In the genomic region with DNA sequence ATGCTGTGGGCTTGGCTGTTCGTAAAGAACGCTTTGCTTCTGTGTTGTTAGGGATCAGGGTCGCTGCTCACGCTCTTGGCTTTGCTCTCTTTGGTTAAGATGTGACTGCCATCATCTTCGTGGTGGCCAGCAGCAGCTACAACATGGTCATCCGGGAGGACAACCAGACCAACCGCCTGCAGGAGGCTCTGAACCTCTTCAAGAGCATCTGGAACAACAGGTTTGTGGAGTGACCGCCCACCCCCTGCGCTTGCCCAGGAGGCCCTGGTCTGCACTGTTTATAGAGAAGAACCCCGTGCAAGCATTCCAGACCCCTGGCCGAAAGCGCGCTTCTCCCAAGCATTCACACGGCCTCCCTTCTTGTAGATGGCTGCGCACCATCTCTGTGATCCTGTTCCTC, we compare ENCODE assay signal across 16 cellular contexts. TPM values are rescaled to one million over a fixed set of nuclear protein-coding genes. Genes with fewer than 3 reads are reported as not detected.
DNase-seq lines count a peak whose midpoint lies in the region; ATAC-seq and TF ChIP-seq lines count a peak whose summit lies in the region.
"Had no signal": no experiment of that assay in that cellular context is flagged by ENCODE, and none has a peak within 500 bp of the region (broad histone marks: within the 10 kb centered on the region; RNA-seq: fewer than 3 reads in every experiment).

No MANE protein-coding gene starts in this region.

- no peak overlapping the region for H3K4me3 Mint-ChIP-seq in GM23338
- peak overlapping the region; percentile 59 for H3K4me3 Mint-ChIP-seq in endothelial cell (ENCODE audit: unreplicated experiment)

- H3K4me1 Mint-ChIP-seq in GM23338 (no peaks in the 10 kb centered on the region; the same call in 2 of the 3 replicates), endothelial cell (ENCODE audit: unreplicated experiment) (peaks cover 42% of the 10 kb centered on the region)

- DNase-seq in heart right ventricle: no peak
- no peak for DNase-seq in Right ventricle myocardium superior
- no peak for DNase-seq in GM23338 (ENCODE audit: low spot score)
- DNase-seq in endothelial cell (ENCODE audit: low spot score): no peak
- DNase-seq in testis: no peak
- no peak for DNase-seq in HT-29 (ENCODE audit: low spot score)
- DNase-seq: DMS153, KG1, NCI-H1048, NCI-H2081 treated with DMSO at 0.1 percent for 48 hours, NCI-H510A, NCI-H774, PC-9 had no signal

- peaks cover 8% of the 10 kb centered on the region; the same call in 1 of the 2 replicates for H3K79me2 ChIP-seq in GM23338 (replicated peaks; ENCODE audit: insufficient read depth)

- H3K27me3 ChIP-seq in heart right ventricle (no peaks in the 10 kb centered on the region), GM23338 (ENCODE audit: insufficient read depth) (no peaks in the 10 kb centered on the region), testis (no peaks in the 10 kb centered on the region)

- ATAC-seq in heart right ventricle: no peak
- ATAC-seq in Right ventricle myocardium superior (ENCODE audit: poor library complexity): no peak
- ATAC-seq in GM23338: no peak
- no peak for ATAC-seq in HG03457 (IDR thresholded peaks at IDR 0.05; ENCODE audit: unreplicated experiment)
- ATAC-seq in HG02610 (IDR thresholded peaks at IDR 0.05; ENCODE audit: unreplicated experiment): no peak
- ATAC-seq: HCT116 had no signal

- no peak overlapping the region for H2AFZ ChIP-seq in GM23338
- H2AFZ ChIP-seq: PC-9 had no signal

- no peak overlapping the region for H3K27ac Mint-ChIP-seq in GM23338
- H3K27ac Mint-ChIP-seq in endothelial cell (ENCODE audit: unreplicated experiment): peak overlapping the region; percentile 70

- 95 to 97% methylated on average over 15 of the region's 15 CpGs for WGBS in heart right ventricle, 2 donors
- 96% methylated on average over 15 of the region's 15 CpGs for WGBS in testis, 2 donors

- intact Hi-C loops in heart right ventricle (cut with DNase I): loop anchor here in 4 of 10 donors (5.0 kb wide), 2 partner anchors 73 to 123 kb away; partner anchors contain the start of genes ATP5F1E (in 3 of the 4) and NELFCD (in 1 of the 4)
- intact Hi-C loops in Right ventricle myocardium superior (cut with DNase I): loop anchor here (5.0 kb wide), 1 partner anchor 73 kb away; the partner anchor contains the start of gene NELFCD
- intact Hi-C loops in testis (cut with DNase I; ENCODE audit: low total_unique reads): no loop called here

- H3K27ac ChIP-seq in heart right ventricle (peak overlapping the region in 6 of 10 donors; percentile 50 to 93 (median 86)), GM23338 (ENCODE audit: low read depth) (peak overlapping the region; percentile 60; the same call in 1 of the 2 replicates), testis (peak overlapping the region; percentile 20 to 90)
- H3K27ac ChIP-seq: PC-9 had no signal

- H3K9me3 ChIP-seq in heart right ventricle (no peaks in the 10 kb centered on the region), testis (no peaks in the 10 kb centered on the region)

- no peak for TF ChIP-seq POLR2A in testis (IDR thresholded peaks at IDR 0.05)

- H3K9me3 Mint-ChIP-seq in GM23338 (no peaks in the 10 kb centered on the region), endothelial cell (ENCODE audit: unreplicated experiment) (no peaks in the 10 kb centered on the region)

- H3K4me2 ChIP-seq in GM23338: no peak overlapping the region
- H3K4me2 ChIP-seq: PC-9 had no signal

- H4K20me1 ChIP-seq in GM23338 (replicated peaks; ENCODE audit: insufficient read depth): peaks cover 16% of the 10 kb centered on the region; the same call in 1 of the 2 replicates

- peaks cover 31% of the 10 kb centered on the region for H3F3A ChIP-seq in GM23338 (replicated peaks; ENCODE audit: low read depth)

- TF ChIP-seq CTCF in heart right ventricle (IDR thresholded peaks at IDR 0.05): no peak
- no peak for TF ChIP-seq CTCF in GM23338 (conservative IDR thresholded peaks at IDR 0.05; ENCODE audit: low read depth in 2 of 2)
- TF ChIP-seq CTCF in endothelial cell (IDR thresholded peaks at IDR 0.05; ENCODE audit: unreplicated experiment): no peak
- no peak for TF ChIP-seq CTCF in testis (IDR thresholded peaks at IDR 0.05)

- H3K4me3 ChIP-seq in heart right ventricle: no peak overlapping the region
- no peak overlapping the region for H3K4me3 ChIP-seq in GM23338
- H3K4me3 ChIP-seq in testis: no peak overlapping the region
- H3K4me3 ChIP-seq: PC-9 had no signal

- H3K9me2 ChIP-seq in GM23338 (ENCODE audit: insufficient read depth): no peaks in the 10 kb centered on the region

- H3K27me3 Mint-ChIP-seq in GM23338 (ENCODE audit: insufficient read depth, low read depth, poor library complexity) (peaks cover 7% of the 10 kb centered on the region), endothelial cell (ENCODE audit: unreplicated experiment) (peaks cover 4% of the 10 kb centered on the region)

- H3K36me3 ChIP-seq in heart right ventricle (peaks cover 0 to 74% (median 51%) of the 10 kb centered on the region in 9 donors), GM23338 (ENCODE audit: insufficient read depth) (peaks cover 68% of the 10 kb centered on the region), testis (ENCODE audit: low read depth, missing control alignments) (no peaks in the 10 kb centered on the region)

- H3K4me1 ChIP-seq in heart right ventricle: peaks cover 16 to 56% (median 44%) of the 10 kb centered on the region in 9 donors
- no peaks in the 10 kb centered on the region for H3K4me1 ChIP-seq in GM23338 (ENCODE audit: insufficient read depth)
- peaks cover 33% of the 10 kb centered on the region for H3K4me1 ChIP-seq in testis

- H3K36me3 Mint-ChIP-seq in GM23338 (ENCODE audit: low read depth) (peaks cover 79% of the 10 kb centered on the region), endothelial cell (ENCODE audit: low read depth, unreplicated experiment) (peaks cover 61% of the 10 kb centered on the region)

TF ChIP-seq in GM23338, 12 proteins besides CTCF, POLR2A, EP300 and RAD21:
- TF ChIP-seq STAT1 (IDR thresholded peaks at IDR 0.05; ENCODE audit: unreplicated experiment) (no peak), NANOG (IDR thresholded peaks at IDR 0.05; ENCODE audit: borderline replicate concordance) (no peak), CREB1 (CRISPR knock-in tag; IDR thresholded peaks at IDR 0.05; ENCODE audit: low read depth) (no peak), POLR2AphosphoS5 (IDR thresholded peaks at IDR 0.05; ENCODE audit: low read depth) (no peak), ZNF331 (CRISPR knock-in tag; IDR thresholded peaks at IDR 0.05; ENCODE audit: low read depth) (no peak), EZH2 (IDR thresholded peaks at IDR 0.05; ENCODE audit: low read depth, unreplicated experiment) (no peak), JUNB (IDR thresholded peaks at IDR 0.05; ENCODE audit: unreplicated experiment) (no peak), ZNF114 (CRISPR knock-in tag; IDR thresholded peaks at IDR 0.05) (no peak), EZH2phosphoT487 (IDR thresholded peaks at IDR 0.05; ENCODE audit: unreplicated experiment) (no peak)
- TF ChIP-seq, protein P1, sequence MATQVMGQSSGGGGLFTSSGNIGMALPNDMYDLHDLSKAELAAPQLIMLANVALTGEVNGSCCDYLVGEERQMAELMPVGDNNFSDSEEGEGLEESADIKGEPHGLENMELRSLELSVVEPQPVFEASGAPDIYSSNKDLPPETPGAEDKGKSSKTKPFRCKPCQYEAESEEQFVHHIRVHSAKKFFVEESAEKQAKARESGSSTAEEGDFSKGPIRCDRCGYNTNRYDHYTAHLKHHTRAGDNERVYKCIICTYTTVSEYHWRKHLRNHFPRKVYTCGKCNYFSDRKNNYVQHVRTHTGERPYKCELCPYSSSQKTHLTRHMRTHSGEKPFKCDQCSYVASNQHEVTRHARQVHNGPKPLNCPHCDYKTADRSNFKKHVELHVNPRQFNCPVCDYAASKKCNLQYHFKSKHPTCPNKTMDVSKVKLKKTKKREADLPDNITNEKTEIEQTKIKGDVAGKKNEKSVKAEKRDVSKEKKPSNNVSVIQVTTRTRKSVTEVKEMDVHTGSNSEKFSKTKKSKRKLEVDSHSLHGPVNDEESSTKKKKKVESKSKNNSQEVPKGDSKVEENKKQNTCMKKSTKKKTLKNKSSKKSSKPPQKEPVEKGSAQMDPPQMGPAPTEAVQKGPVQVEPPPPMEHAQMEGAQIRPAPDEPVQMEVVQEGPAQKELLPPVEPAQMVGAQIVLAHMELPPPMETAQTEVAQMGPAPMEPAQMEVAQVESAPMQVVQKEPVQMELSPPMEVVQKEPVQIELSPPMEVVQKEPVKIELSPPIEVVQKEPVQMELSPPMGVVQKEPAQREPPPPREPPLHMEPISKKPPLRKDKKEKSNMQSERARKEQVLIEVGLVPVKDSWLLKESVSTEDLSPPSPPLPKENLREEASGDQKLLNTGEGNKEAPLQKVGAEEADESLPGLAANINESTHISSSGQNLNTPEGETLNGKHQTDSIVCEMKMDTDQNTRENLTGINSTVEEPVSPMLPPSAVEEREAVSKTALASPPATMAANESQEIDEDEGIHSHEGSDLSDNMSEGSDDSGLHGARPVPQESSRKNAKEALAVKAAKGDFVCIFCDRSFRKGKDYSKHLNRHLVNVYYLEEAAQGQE (IDR thresholded peaks at IDR 0.05; ENCODE audit: unreplicated experiment): no peak

RNA-seq across cellular contexts. Expression of gene GNAS, which starts 57.1 kb away (rescaled TPM):
- total RNA-seq in heart right ventricle (1,000 to 10,000 TPM; 1,348 to 2,208 (median 1,783) TPM), Right ventricle myocardium superior (1,453 TPM), endothelial cell (ENCODE audit: unreplicated experiment) (1,989 TPM), testis (100 to 1,000 TPM; 880 to 885 TPM)
- polyA plus RNA-seq in heart right ventricle (1,000 to 10,000 TPM; 1,614 to 5,181 TPM), GM23338 (2016; fragmentation: Nextera tagmentation; extraction: Ambion mirVana) (917 and 940 TPM in 2 replicates), testis (ENCODE audit: insufficient read depth, low read depth, low replicate concordance) (716 TPM)
- 1,032 and 1,042 TPM in 2 replicates for total RNA-seq in GM23338 (2014; rRNA removed; shearing (Covaris generic))
- total RNA-seq in HT-29 (2014; rRNA removed; shearing (Covaris generic)): 805 and 888 TPM in 2 replicates

RNA-seq across cellular contexts. Expression of gene GNAS-AS1, which starts 58.9 kb away (rescaled TPM):
- 1 to 10 TPM in 1 of 10 donors, under 1 TPM in 9; 0.15 to 1.5 (median 0.41) TPM for total RNA-seq in heart right ventricle
- 1 to 10 TPM in 1 of 2 donors, under 1 TPM in 1; 0.06 to 1.1 TPM for polyA plus RNA-seq in heart right ventricle
- total RNA-seq in Right ventricle myocardium superior: 0.13 TPM
- 12.1 and 15.0 TPM in 2 replicates for total RNA-seq in GM23338 (2014; rRNA removed; shearing (Covaris generic))
- 11.3 and 12.3 TPM in 2 replicates for polyA plus RNA-seq in GM23338 (2016; fragmentation: Nextera tagmentation; extraction: Ambion mirVana)
- total RNA-seq in endothelial cell (ENCODE audit: unreplicated experiment): 4.9 TPM
- total RNA-seq in testis: 1 to 10 TPM; 3.5 to 4.4 TPM
- polyA plus RNA-seq in testis (ENCODE audit: insufficient read depth, low read depth, low replicate concordance): 1.1 TPM
- not detected in 2 replicates for total RNA-seq in HT-29 (2014; rRNA removed; shearing (Covaris generic))
